16 cellular contexts compared by ENCODE assay signal in the genomic region with DNA sequence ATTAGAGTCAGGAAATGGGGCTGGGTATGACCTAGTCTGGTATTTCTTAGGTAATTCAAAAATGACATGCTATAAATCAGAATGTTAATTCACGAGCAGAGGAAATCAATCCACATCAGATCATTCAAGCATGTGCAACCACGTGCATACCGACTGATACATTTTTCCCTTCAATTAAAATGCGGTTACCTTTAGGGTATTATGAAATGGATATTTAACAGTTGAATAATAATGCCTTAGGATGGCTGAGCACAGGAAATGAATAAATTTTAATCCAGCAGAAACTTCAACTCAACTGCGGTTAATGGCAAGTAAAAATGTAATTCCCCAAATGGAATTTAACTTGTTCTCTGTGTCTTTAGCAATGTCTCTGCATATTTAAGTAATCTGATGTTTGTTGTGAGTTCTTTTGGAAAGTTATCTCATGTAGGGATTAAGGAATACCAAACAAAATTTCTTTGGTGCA. TPM values are rescaled to one million over a fixed set of nuclear protein-coding genes. Genes with fewer than 3 reads are reported as not detected.
DNase-seq lines count a peak whose midpoint lies in the region; ATAC-seq and FAIRE-seq lines count a peak whose summit lies in the region.
"Had no signal": no experiment of that assay in that cellular context is flagged by ENCODE, and none has a peak within 500 bp of the region (broad histone marks: within the 10 kb centered on the region; RNA-seq: fewer than 3 reads in every experiment).

No MANE protein-coding gene starts in this region.

- no peaks in the 10 kb centered on the region for H3K36me3 Mint-ChIP-seq in activated T-helper 17 cell treated with anti-CD3 and anti-CD28 coated beads, Interleukin-2, amount 50 U/mL, for 72 hours (ENCODE audit: low read depth)

- FAIRE-seq in HTR-8/SVneo (lab: Jason Lieb, UNC): no peak
- FAIRE-seq: colon had no signal

- no peaks in the 10 kb centered on the region for H3K9me3 Mint-ChIP-seq in activated T-helper 17 cell treated with anti-CD3 and anti-CD28 coated beads, Interleukin-2, amount 50 U/mL, for 72 hours

- DNase-seq in EL: peak; percentile 31
- peak; percentile 56 for DNase-seq in HTR-8/SVneo (ENCODE audit: insufficient read length, low spot score)
- DNase-seq in left kidney (ENCODE audit: low read depth, low spot score): peak; percentile 49
- DNase-seq: activated CD4-positive, CD25-positive, alpha-beta regulatory T cell treated with anti-CD3 and anti-CD28 coated beads, Interleukin-2, amount 50 U/mL, for 72 hours; activated CD8-positive, alpha-beta memory T cell treated with anti-CD3 and anti-CD28 coated beads, Interleukin-2, amount 50 U/mL, for 48 hours; islet precursor cell; Peyer's patch; stimulated activated CD4-positive, alpha-beta T cell treated with anti-CD3 and anti-CD28 coated beads, Interleukin-2, amount 100 ng/mL, for 48 hours; T-helper 17 cell; trophoblast cell had no signal

- peaks cover 17% of the 10 kb centered on the region for H3K4me1 Mint-ChIP-seq in activated T-helper 17 cell treated with anti-CD3 and anti-CD28 coated beads, Interleukin-2, amount 50 U/mL, for 72 hours

- H3K27ac Mint-ChIP-seq in activated T-helper 17 cell treated with anti-CD3 and anti-CD28 coated beads, Interleukin-2, amount 50 U/mL, for 72 hours: peak overlapping the region; percentile 93
- H3K27ac Mint-ChIP-seq: T-helper 17 cell had no signal

- peak overlapping the region; percentile 67 for H3K4me3 Mint-ChIP-seq in activated T-helper 17 cell treated with anti-CD3 and anti-CD28 coated beads, Interleukin-2, amount 50 U/mL, for 72 hours
- H3K4me3 Mint-ChIP-seq: T-helper 17 cell had no signal

- peaks cover 8% of the 10 kb centered on the region for H3K27me3 Mint-ChIP-seq in activated T-helper 17 cell treated with anti-CD3 and anti-CD28 coated beads, Interleukin-2, amount 50 U/mL, for 72 hours

- ATAC-seq in activated T-helper 17 cell treated with anti-CD3 and anti-CD28 coated beads, Interleukin-2, amount 50 U/mL, for 72 hours (replicated peaks): no peak
- no peak for ATAC-seq in GM18867 (IDR thresholded peaks at IDR 0.05; ENCODE audit: unreplicated experiment)
- no peak for ATAC-seq in HG03460 (IDR thresholded peaks at IDR 0.05; ENCODE audit: unreplicated experiment)
- no peak for ATAC-seq in HG02870 (IDR thresholded peaks at IDR 0.05; ENCODE audit: unreplicated experiment)
- ATAC-seq: T-helper 17 cell had no signal

RNA-seq across cellular contexts. Expression of a gene that starts 9.2 kb away (rescaled TPM):
- under 1 TPM in 1 of 2 donors, not detected in 1; 0.56 TPM for total RNA-seq in activated T-helper 17 cell treated with anti-CD3 and anti-CD28 coated beads, Interleukin-2, amount 50 U/mL, for 72 hours
- total RNA-seq: HT1080, T-helper 17 cell had no signal

RNA-seq across cellular contexts. Expression of a gene that starts 17.1 kb away (rescaled TPM):
- total RNA-seq in activated T-helper 17 cell treated with anti-CD3 and anti-CD28 coated beads, Interleukin-2, amount 50 U/mL, for 72 hours: 1 to 10 TPM in 1 of 2 donors, under 1 TPM in 1; 0.22 to 4.1 TPM
- total RNA-seq: Peyer's patch, T-helper 17 cell had no signal
